ENCODE assay signal across 2 cellular contexts in the genomic region with DNA sequence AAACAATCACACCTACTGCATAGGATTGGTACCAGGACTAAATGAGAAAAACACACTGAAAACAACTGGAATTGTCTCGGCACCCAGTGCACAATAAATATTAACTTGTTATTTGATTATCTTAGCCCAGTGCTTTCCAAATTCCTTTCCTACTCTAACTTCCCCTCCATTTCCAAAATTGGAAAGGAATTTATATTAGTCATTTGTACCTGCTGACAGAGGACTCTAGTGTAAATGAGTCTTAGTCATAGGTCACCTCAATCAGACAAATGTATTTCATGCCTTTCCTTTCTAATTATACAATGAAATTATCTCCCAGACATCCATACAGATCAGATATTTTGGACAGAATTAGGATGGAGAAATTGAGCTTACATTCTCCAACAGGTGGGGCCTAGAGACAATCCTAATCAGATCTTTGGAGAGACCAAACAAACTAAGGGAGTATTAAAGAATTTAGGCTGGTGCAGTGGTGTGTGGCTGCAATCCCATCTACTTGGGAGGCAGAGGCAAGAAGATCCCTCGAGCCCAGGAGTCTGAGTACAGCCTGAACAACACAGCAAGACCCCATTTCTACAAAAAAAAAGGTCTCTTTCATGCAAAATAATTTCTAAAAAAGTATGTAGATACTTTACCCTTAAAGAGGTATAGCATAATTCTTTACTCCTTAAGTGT.
A peak's percentile ranks its signal among the peaks of the same experiment; 100 is the strongest.
TF ChIP-seq lines count a peak whose summit lies in the region.

No MANE protein-coding gene starts in this region.

TF ChIP-seq in endothelial cell of umbilical vein, 7 proteins besides CTCF, POLR2A, EP300 and RAD21 (continued from another document):
- TF ChIP-seq JUN (IDR thresholded peaks at IDR 0.05; ENCODE audit: borderline replicate concordance, insufficient read depth, insufficient read length, low read depth), result peak; percentile 88

TF ChIP-seq in liver, 16 proteins besides CTCF, POLR2A, EP300 and RAD21 (continued from another document):
- TF ChIP-seq, protein P1, sequence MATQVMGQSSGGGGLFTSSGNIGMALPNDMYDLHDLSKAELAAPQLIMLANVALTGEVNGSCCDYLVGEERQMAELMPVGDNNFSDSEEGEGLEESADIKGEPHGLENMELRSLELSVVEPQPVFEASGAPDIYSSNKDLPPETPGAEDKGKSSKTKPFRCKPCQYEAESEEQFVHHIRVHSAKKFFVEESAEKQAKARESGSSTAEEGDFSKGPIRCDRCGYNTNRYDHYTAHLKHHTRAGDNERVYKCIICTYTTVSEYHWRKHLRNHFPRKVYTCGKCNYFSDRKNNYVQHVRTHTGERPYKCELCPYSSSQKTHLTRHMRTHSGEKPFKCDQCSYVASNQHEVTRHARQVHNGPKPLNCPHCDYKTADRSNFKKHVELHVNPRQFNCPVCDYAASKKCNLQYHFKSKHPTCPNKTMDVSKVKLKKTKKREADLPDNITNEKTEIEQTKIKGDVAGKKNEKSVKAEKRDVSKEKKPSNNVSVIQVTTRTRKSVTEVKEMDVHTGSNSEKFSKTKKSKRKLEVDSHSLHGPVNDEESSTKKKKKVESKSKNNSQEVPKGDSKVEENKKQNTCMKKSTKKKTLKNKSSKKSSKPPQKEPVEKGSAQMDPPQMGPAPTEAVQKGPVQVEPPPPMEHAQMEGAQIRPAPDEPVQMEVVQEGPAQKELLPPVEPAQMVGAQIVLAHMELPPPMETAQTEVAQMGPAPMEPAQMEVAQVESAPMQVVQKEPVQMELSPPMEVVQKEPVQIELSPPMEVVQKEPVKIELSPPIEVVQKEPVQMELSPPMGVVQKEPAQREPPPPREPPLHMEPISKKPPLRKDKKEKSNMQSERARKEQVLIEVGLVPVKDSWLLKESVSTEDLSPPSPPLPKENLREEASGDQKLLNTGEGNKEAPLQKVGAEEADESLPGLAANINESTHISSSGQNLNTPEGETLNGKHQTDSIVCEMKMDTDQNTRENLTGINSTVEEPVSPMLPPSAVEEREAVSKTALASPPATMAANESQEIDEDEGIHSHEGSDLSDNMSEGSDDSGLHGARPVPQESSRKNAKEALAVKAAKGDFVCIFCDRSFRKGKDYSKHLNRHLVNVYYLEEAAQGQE (IDR thresholded peaks at IDR 0.05), result no peak
- TF ChIP-seq SP1 (IDR thresholded peaks at IDR 0.05), result no peak
- peak; percentile 19 for TF ChIP-seq YY1 (IDR thresholded peaks at IDR 0.05)
- TF ChIP-seq FOXA2 (IDR thresholded peaks at IDR 0.05), result no peak
- TF ChIP-seq EGR1 (IDR thresholded peaks at IDR 0.05; ENCODE audit: low read depth in 2 of 2), result no peak
- TF ChIP-seq, protein P2, sequence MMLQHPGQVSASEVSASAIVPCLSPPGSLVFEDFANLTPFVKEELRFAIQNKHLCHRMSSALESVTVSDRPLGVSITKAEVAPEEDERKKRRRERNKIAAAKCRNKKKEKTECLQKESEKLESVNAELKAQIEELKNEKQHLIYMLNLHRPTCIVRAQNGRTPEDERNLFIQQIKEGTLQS (IDR thresholded peaks at IDR 0.05), result no peak
- TF ChIP-seq, protein P3, sequence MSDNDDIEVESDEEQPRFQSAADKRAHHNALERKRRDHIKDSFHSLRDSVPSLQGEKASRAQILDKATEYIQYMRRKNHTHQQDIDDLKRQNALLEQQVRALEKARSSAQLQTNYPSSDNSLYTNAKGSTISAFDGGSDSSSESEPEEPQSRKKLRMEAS (IDR thresholded peaks at IDR 0.05), result no peak
- TF ChIP-seq, protein P4, sequence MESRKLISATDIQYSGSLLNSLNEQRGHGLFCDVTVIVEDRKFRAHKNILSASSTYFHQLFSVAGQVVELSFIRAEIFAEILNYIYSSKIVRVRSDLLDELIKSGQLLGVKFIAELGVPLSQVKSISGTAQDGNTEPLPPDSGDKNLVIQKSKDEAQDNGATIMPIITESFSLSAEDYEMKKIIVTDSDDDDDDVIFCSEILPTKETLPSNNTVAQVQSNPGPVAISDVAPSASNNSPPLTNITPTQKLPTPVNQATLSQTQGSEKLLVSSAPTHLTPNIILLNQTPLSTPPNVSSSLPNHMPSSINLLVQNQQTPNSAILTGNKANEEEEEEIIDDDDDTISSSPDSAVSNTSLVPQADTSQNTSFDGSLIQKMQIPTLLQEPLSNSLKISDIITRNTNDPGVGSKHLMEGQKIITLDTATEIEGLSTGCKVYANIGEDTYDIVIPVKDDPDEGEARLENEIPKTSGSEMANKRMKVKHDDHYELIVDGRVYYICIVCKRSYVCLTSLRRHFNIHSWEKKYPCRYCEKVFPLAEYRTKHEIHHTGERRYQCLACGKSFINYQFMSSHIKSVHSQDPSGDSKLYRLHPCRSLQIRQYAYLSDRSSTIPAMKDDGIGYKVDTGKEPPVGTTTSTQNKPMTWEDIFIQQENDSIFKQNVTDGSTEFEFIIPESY (IDR thresholded peaks at IDR 0.05), result no peak
- TF ChIP-seq HNF4A (conservative IDR thresholded peaks at IDR 0.05), result peak in 1 of 2 donors; percentile 0
- TF ChIP-seq FOXA1 (IDR thresholded peaks at IDR 0.05), result no peak
- TF ChIP-seq HNF4G (IDR thresholded peaks at IDR 0.05), result no peak
TF ChIP-seq in liver: peak in this region for 4.
